ENCODE assay signal across 30 cellular contexts in genomic region chr2:228474466-228474865, GRCh38.
DNase-seq lines count a peak whose midpoint lies in the region; ATAC-seq and TF ChIP-seq lines count a peak whose summit lies in the region.
"Had no signal": no experiment of that assay in that cellular context is flagged by ENCODE, and none has a peak within 500 bp of the region (broad histone marks: within the 10 kb centered on the region; RNA-seq: fewer than 3 reads in every experiment).

No MANE protein-coding gene starts in this region.

- peak overlapping the region; percentile 36 for H3K4me2 ChIP-seq in GM23248 (ENCODE audit: unreplicated experiment)
- H3K4me2 ChIP-seq: BLaER1 treated with 17β-estradiol and CSF1 and Interleukin-3, amounts not matched to agents 10 nM and 100 nM had no signal

- no peak overlapping the region for H3K27ac Mint-ChIP-seq in activated CD8-positive, alpha-beta memory T cell treated with anti-CD3 and anti-CD28 coated beads, Interleukin-2, amount 10 ng/mL, durations not matched to agents 7 days and 5 days
- H3K27ac Mint-ChIP-seq in nephron progenitor cell (no peak overlapping the region), CD14-positive monocyte (no peak overlapping the region)
- H3K27ac Mint-ChIP-seq: activated naive CD4-positive, alpha-beta T cell treated with anti-CD3 and anti-CD28 coated beads, Interleukin-2, amount 50 U/mL, for 24 hours; effector memory CD8-positive, alpha-beta T cell; natural killer cell treated with Interleukin-12 subunit alpha and Interleukin-12 subunit beta and Interleukin-15 and Interleukin-18, amount 100 ng/mL, for 72 hours; stimulated activated naive CD8-positive, alpha-beta T cell treated with anti-CD3 and anti-CD28 coated beads, Interleukin-15, Interleukin-2, amounts not matched to agents 100 ng/mL and 50 ng/mL, for 24 hours had no signal

- no peaks in the 10 kb centered on the region for H3K36me3 ChIP-seq in GM23248 (ENCODE audit: low read depth)
- no peaks in the 10 kb centered on the region for H3K36me3 ChIP-seq in adipocyte (ENCODE audit: control insufficient read depth, insufficient read depth, low read length, severe bottlenecking)
- no peaks in the 10 kb centered on the region for H3K36me3 ChIP-seq in left ventricle myocardium inferior
- H3K36me3 ChIP-seq: BLaER1 treated with 17β-estradiol and CSF1 and Interleukin-3, amounts not matched to agents 10 nM and 100 nM; SJSA1; thoracic aorta; vagina had no signal

- in situ Hi-C loops in GM23248 (cut with MboI): no loop called here

- no peak overlapping the region for H3K27ac ChIP-seq in GM23248
- no peak overlapping the region for H3K27ac ChIP-seq in left ventricle myocardium inferior (replicated peaks)
- H3K27ac ChIP-seq: BLaER1 treated with 17β-estradiol and CSF1 and Interleukin-3, amounts not matched to agents 10 nM and 100 nM; coronary artery; SJSA1; skin epidermis; thoracic aorta; vagina had no signal

- H3K27me3 ChIP-seq in GM23248 (replicated peaks; ENCODE audit: insufficient read depth) (no peaks in the 10 kb centered on the region), adipocyte (replicated peaks; ENCODE audit: control insufficient read depth, insufficient read depth, low read length) (no peaks in the 10 kb centered on the region), left ventricle myocardium inferior (ENCODE audit: low read depth) (no peaks in the 10 kb centered on the region)
- H3K27me3 ChIP-seq: BLaER1 treated with 17β-estradiol and CSF1 and Interleukin-3, amounts not matched to agents 10 nM and 100 nM; SJSA1; vagina had no signal

- H3K4me1 ChIP-seq in GM23248 (ENCODE audit: insufficient read depth) (peaks cover 11% of the 10 kb centered on the region; the same call in 1 of the 2 replicates), adipocyte (ENCODE audit: control insufficient read depth, insufficient read depth, low read length) (no peaks in the 10 kb centered on the region), left ventricle myocardium inferior (no peaks in the 10 kb centered on the region)
- H3K4me1 ChIP-seq: BLaER1 treated with 17β-estradiol and CSF1 and Interleukin-3, amounts not matched to agents 10 nM and 100 nM; Caco-2; SJSA1; vagina had no signal

- no peak overlapping the region for H2AFZ ChIP-seq in GM23248

- TF ChIP-seq CTCF in left ventricle myocardium inferior (IDR thresholded peaks at IDR 0.05; ENCODE audit: borderline replicate concordance) (no peak), nephron progenitor cell (IDR thresholded peaks at IDR 0.05) (no peak), CD14-positive monocyte (IDR thresholded peaks at IDR 0.05) (no peak)

- ATAC-seq in activated CD8-positive, alpha-beta memory T cell treated with anti-CD3 and anti-CD28 coated beads, Interleukin-2, amount 10 ng/mL, durations not matched to agents 7 days and 5 days: no peak
- ATAC-seq: effector memory CD8-positive, alpha-beta T cell; esophagus mucosa; GM12878; natural killer cell treated with Interleukin-12 subunit alpha and Interleukin-12 subunit beta and Interleukin-15 and Interleukin-18, amount 100 ng/mL, for 72 hours had no signal

- H3K4me3 ChIP-seq in GM23248 (no peak overlapping the region), adipocyte (ENCODE audit: low read length) (no peak overlapping the region), left ventricle myocardium inferior (no peak overlapping the region)
- H3K4me3 ChIP-seq: BLaER1 treated with 17β-estradiol and CSF1 and Interleukin-3, amounts not matched to agents 10 nM and 100 nM; coronary artery; GM12878; SJSA1; skin epidermis; thoracic aorta; vagina had no signal

- no peaks in the 10 kb centered on the region for H3K4me1 Mint-ChIP-seq in activated CD8-positive, alpha-beta memory T cell treated with anti-CD3 and anti-CD28 coated beads, Interleukin-2, amount 10 ng/mL, durations not matched to agents 7 days and 5 days
- no peaks in the 10 kb centered on the region for H3K4me1 Mint-ChIP-seq in nephron progenitor cell
- no peaks in the 10 kb centered on the region for H3K4me1 Mint-ChIP-seq in CD14-positive monocyte
- H3K4me1 Mint-ChIP-seq: activated naive CD4-positive, alpha-beta T cell treated with anti-CD3 and anti-CD28 coated beads, Interleukin-2, amount 50 U/mL, for 24 hours had no signal

- no peaks in the 10 kb centered on the region for H3K9me2 ChIP-seq in GM23248 (ENCODE audit: insufficient read depth)

- WGBS in GM23248 (ENCODE audit: low coverage in 1 of 2, low lambda C conversion rate in 2 of 2, missing lambda C conversion rate in 2 of 2), 2 experiments: 2 to 8% methylated on average over 2 of the region's 2 CpGs

- H3K9ac ChIP-seq in GM23248 (no peak overlapping the region), adipocyte (ENCODE audit: low read length) (no peak overlapping the region)
- H3K9ac ChIP-seq: BLaER1 treated with 17β-estradiol and CSF1 and Interleukin-3, amounts not matched to agents 10 nM and 100 nM had no signal

- peaks cover 6% of the 10 kb centered on the region for H3K9me3 Mint-ChIP-seq in activated CD8-positive, alpha-beta memory T cell treated with anti-CD3 and anti-CD28 coated beads, Interleukin-2, amount 10 ng/mL, durations not matched to agents 7 days and 5 days (ENCODE audit: low read depth)
- H3K9me3 Mint-ChIP-seq in nephron progenitor cell: no peaks in the 10 kb centered on the region
- H3K9me3 Mint-ChIP-seq in CD14-positive monocyte: peaks cover 2 to 18% (median 12%) of the 10 kb centered on the region in 7 donors
- H3K9me3 Mint-ChIP-seq: activated naive CD4-positive, alpha-beta T cell treated with anti-CD3 and anti-CD28 coated beads, Interleukin-2, amount 50 U/mL, for 24 hours had no signal

- no peaks in the 10 kb centered on the region for H4K20me1 ChIP-seq in GM23248 (ENCODE audit: insufficient read depth)
- H4K20me1 ChIP-seq: BLaER1 treated with 17β-estradiol and CSF1 and Interleukin-3, amounts not matched to agents 10 nM and 100 nM had no signal

- peaks cover 4% of the 10 kb centered on the region; the same call in 1 of the 2 replicates for H3F3A ChIP-seq in GM23248 (ENCODE audit: insufficient read depth)

- DNase-seq in AG08395 (ENCODE audit: low spot score) (peak; percentile 33), GM23248 (peak; percentile 60), adipocyte (ENCODE audit: low read depth) (peak; percentile 46), iris pigment epithelial cell (ENCODE audit: low read depth) (peak; percentile 1), left ventricle myocardium inferior (no peak), nephron progenitor cell (no peak), CD14-positive monocyte (ENCODE audit: low spot score) (no peak)
- DNase-seq in activated CD8-positive, alpha-beta memory T cell treated with anti-CD3 and anti-CD28 coated beads, Interleukin-2, amount 10 ng/mL, durations not matched to agents 7 days and 5 days: no peak
- DNase-seq: activated CD4-positive, alpha-beta T cell treated with anti-CD3 and anti-CD28 coated beads, Interleukin-2, amount 50 U/mL, for 48 hours; activated CD4-positive, CD25-positive, alpha-beta regulatory T cell; activated CD8-positive, alpha-beta memory T cell treated with anti-CD3 and anti-CD28 coated beads, Interleukin-2, amount 50 U/mL, for 48 hours; Caco-2; DMS79; effector memory CD8-positive, alpha-beta T cell; GOT3; NCI-H1105 treated with DMSO at 0.1 percent for 48 hours; NCI-H2029; NCI-H2227 treated with DMSO at 0.1 percent for 48 hours; RPMI8226 had no signal

- H3K36me3 Mint-ChIP-seq in activated CD8-positive, alpha-beta memory T cell treated with anti-CD3 and anti-CD28 coated beads, Interleukin-2, amount 10 ng/mL, durations not matched to agents 7 days and 5 days: no peaks in the 10 kb centered on the region
- no peaks in the 10 kb centered on the region for H3K36me3 Mint-ChIP-seq in nephron progenitor cell (ENCODE audit: low read depth)
- H3K36me3 Mint-ChIP-seq in CD14-positive monocyte: no peaks in the 10 kb centered on the region
- H3K36me3 Mint-ChIP-seq: activated naive CD4-positive, alpha-beta T cell treated with anti-CD3 and anti-CD28 coated beads, Interleukin-2, amount 50 U/mL, for 24 hours had no signal

- no peaks in the 10 kb centered on the region for H3K79me2 ChIP-seq in GM23248 (ENCODE audit: insufficient read depth)

- H3K4me3 Mint-ChIP-seq in activated CD8-positive, alpha-beta memory T cell treated with anti-CD3 and anti-CD28 coated beads, Interleukin-2, amount 10 ng/mL, durations not matched to agents 7 days and 5 days: no peak overlapping the region
- no peak overlapping the region for H3K4me3 Mint-ChIP-seq in nephron progenitor cell
- no peak overlapping the region for H3K4me3 Mint-ChIP-seq in CD14-positive monocyte
- H3K4me3 Mint-ChIP-seq: activated naive CD4-positive, alpha-beta T cell treated with anti-CD3 and anti-CD28 coated beads, Interleukin-2, amount 50 U/mL, for 24 hours; effector memory CD8-positive, alpha-beta T cell; natural killer cell treated with Interleukin-12 subunit alpha and Interleukin-12 subunit beta and Interleukin-15 and Interleukin-18, amount 100 ng/mL, for 72 hours; stimulated activated naive CD8-positive, alpha-beta T cell treated with anti-CD3 and anti-CD28 coated beads, Interleukin-15, Interleukin-2, amounts not matched to agents 100 ng/mL and 50 ng/mL, for 24 hours had no signal

- H3K9me3 ChIP-seq in GM23248 (ENCODE audit: low read depth): no peaks in the 10 kb centered on the region
- H3K9me3 ChIP-seq in adipocyte (ENCODE audit: control insufficient read depth, low read length): no peaks in the 10 kb centered on the region
- peaks cover 19% of the 10 kb centered on the region for H3K9me3 ChIP-seq in left ventricle myocardium inferior (replicated peaks)
- H3K9me3 ChIP-seq: Caco-2, thoracic aorta, vagina had no signal

- no peaks in the 10 kb centered on the region for H3K27me3 Mint-ChIP-seq in activated CD8-positive, alpha-beta memory T cell treated with anti-CD3 and anti-CD28 coated beads, Interleukin-2, amount 10 ng/mL, durations not matched to agents 7 days and 5 days
- H3K27me3 Mint-ChIP-seq in nephron progenitor cell (ENCODE audit: low read depth, poor library complexity): peaks cover 1% of the 10 kb centered on the region
- no peaks in the 10 kb centered on the region for H3K27me3 Mint-ChIP-seq in CD14-positive monocyte (ENCODE audit: low read depth in 3 of 3)
- H3K27me3 Mint-ChIP-seq: activated naive CD4-positive, alpha-beta T cell treated with anti-CD3 and anti-CD28 coated beads, Interleukin-2, amount 50 U/mL, for 24 hours; effector memory CD8-positive, alpha-beta T cell; natural killer cell treated with Interleukin-12 subunit alpha and Interleukin-12 subunit beta and Interleukin-15 and Interleukin-18, amount 100 ng/mL, for 72 hours; stimulated activated naive CD8-positive, alpha-beta T cell treated with anti-CD3 and anti-CD28 coated beads, Interleukin-15, Interleukin-2, amounts not matched to agents 100 ng/mL and 50 ng/mL, for 24 hours had no signal

- CTCF ChIA-PET in activated CD8-positive, alpha-beta memory T cell treated with anti-CD3 and anti-CD28 coated beads, Interleukin-2, amount 10 ng/mL, durations not matched to agents 7 days and 5 days (lab: Charles Lee): no interaction called here

- intact Hi-C loops in left ventricle myocardium inferior (cut with micrococcal nuclease): no loop called here
- intact Hi-C loops in CD14-positive monocyte (cut with micrococcal nuclease): no loop called here

Comparison
In these comparisons a context has a peak if more than half of its experiments do, and no peak if none do; other contexts are left out.
1. DNase-seq: peak in AG08395 (single experiment), GM23248 (single experiment), adipocyte (single experiment) and iris pigment epithelial cell (single experiment); none in left ventricle myocardium inferior (single experiment), activated CD8-positive, alpha-beta memory T cell treated with anti-CD3 and anti-CD28 coated beads, Interleukin-2, amount 10 ng/mL, durations not matched to agents 7 days and 5 days (single experiment), nephron progenitor cell (single experiment) and CD14-positive monocyte (single experiment).